ENCODE assay signal across 22 cellular contexts in genomic region chr7:93202594-93203273, GRCh38. TPM values are rescaled to one million over a fixed set of nuclear protein-coding genes. Genes with fewer than 3 reads are reported as not detected.
"Had no signal": no experiment of that assay in that cellular context is flagged by ENCODE, and none has a peak within 500 bp of the region (broad histone marks: within the 10 kb centered on the region; RNA-seq: fewer than 3 reads in every experiment).

No MANE protein-coding gene starts in this region.

- H3K4me3 Mint-ChIP-seq: activated CD4-positive, alpha-beta memory T cell treated with anti-CD3 and anti-CD28 coated beads, Interleukin-2, amount 10 ng/mL, durations not matched to agents 7 days and 5 days; activated CD8-positive, alpha-beta memory T cell treated with anti-CD3 and anti-CD28 coated beads, Interleukin-2, amount 10 ng/mL, durations not matched to agents 7 days and 5 days; central memory CD8-positive, alpha-beta T cell; naive thymus-derived CD8-positive, alpha-beta T cell had no signal

- H3K9me3 ChIP-seq: heart right ventricle, ovary, right lobe of liver, stomach, testis, upper lobe of left lung had no signal

- H3K9me3 Mint-ChIP-seq: activated CD4-positive, alpha-beta memory T cell treated with anti-CD3 and anti-CD28 coated beads, Interleukin-2, amount 10 ng/mL, durations not matched to agents 7 days and 5 days; activated T-helper 2 cell treated with anti-CD3 and anti-CD28 coated beads, Interferon-gamma antibody, Interleukin-2, Interleukin-4, amounts not matched to agents 10 μg/mL and 5 μg/mL and 100 μg/mL, durations not matched to agents 14 hours and 24 hours and 36 hours; central memory CD8-positive, alpha-beta T cell; naive thymus-derived CD8-positive, alpha-beta T cell had no signal

- H3K36me3 Mint-ChIP-seq: activated CD8-positive, alpha-beta memory T cell treated with anti-CD3 and anti-CD28 coated beads, Interleukin-2, amount 10 ng/mL, durations not matched to agents 7 days and 5 days; naive thymus-derived CD8-positive, alpha-beta T cell had no signal

- H3K4me1 ChIP-seq: right lobe of liver, testis, upper lobe of left lung had no signal

- DNase-seq: activated CD4-positive, alpha-beta memory T cell treated with anti-CD3 and anti-CD28 coated beads, Interleukin-2, amount 10 ng/mL, durations not matched to agents 7 days and 5 days; activated CD4-positive, alpha-beta T cell treated with anti-CD3 and anti-CD28 coated beads for 48 hours; activated CD4-positive, CD25-positive, alpha-beta regulatory T cell; activated CD8-positive, alpha-beta memory T cell treated with anti-CD3 and anti-CD28 coated beads, Interleukin-2, amount 10 ng/mL, durations not matched to agents 7 days and 5 days; activated naive CD4-positive, alpha-beta T cell treated with Interleukin-2 at 50 U/mL for 16 hours; activated T-cell treated with anti-CD3 and anti-CD28 coated beads, Interleukin-2, amount 50 U/mL, for 1 hour; aorta; brain microvascular endothelial cell; heart right ventricle; mesenchymal stem cell; naive thymus-derived CD8-positive, alpha-beta T cell; ovary; right lobe of liver; stimulated activated CD4-positive, alpha-beta T cell treated with anti-CD3 and anti-CD28 coated beads, Interleukin-15, amount 100 ng/mL, for 24 hours; stimulated activated CD4-positive, alpha-beta T cell treated with anti-CD3 and anti-CD28 coated beads, Interleukin-2, amount 100 ng/mL, for 48 hours; stomach; testis; upper lobe of left lung had no signal

- H3K36me3 ChIP-seq: brain microvascular endothelial cell, heart right ventricle, ovary, right lobe of liver, stomach, upper lobe of left lung had no signal

- H3K4me1 Mint-ChIP-seq: activated CD4-positive, alpha-beta memory T cell treated with anti-CD3 and anti-CD28 coated beads, Interleukin-2, amount 10 ng/mL, durations not matched to agents 7 days and 5 days; activated CD8-positive, alpha-beta memory T cell treated with anti-CD3 and anti-CD28 coated beads, Interleukin-2, amount 10 ng/mL, durations not matched to agents 7 days and 5 days; central memory CD8-positive, alpha-beta T cell; naive thymus-derived CD8-positive, alpha-beta T cell had no signal

- H3K27me3 ChIP-seq: ovary, right lobe of liver, stomach, testis, upper lobe of left lung had no signal

- H3K27ac Mint-ChIP-seq: activated CD4-positive, alpha-beta memory T cell treated with anti-CD3 and anti-CD28 coated beads, Interleukin-2, amount 10 ng/mL, durations not matched to agents 7 days and 5 days; activated CD8-positive, alpha-beta memory T cell treated with anti-CD3 and anti-CD28 coated beads, Interleukin-2, amount 10 ng/mL, durations not matched to agents 7 days and 5 days; activated T-helper 2 cell treated with anti-CD3 and anti-CD28 coated beads, Interferon-gamma antibody, Interleukin-2, Interleukin-4, amounts not matched to agents 10 μg/mL and 5 μg/mL and 100 μg/mL, durations not matched to agents 14 hours and 24 hours and 36 hours; naive thymus-derived CD8-positive, alpha-beta T cell had no signal

- H3K27ac ChIP-seq: brain microvascular endothelial cell, coronary artery, heart right ventricle, ovary, right lobe of liver, testis, upper lobe of left lung had no signal

- ATAC-seq: activated CD8-positive, alpha-beta memory T cell treated with anti-CD3 and anti-CD28 coated beads, Interleukin-2, amount 10 ng/mL, durations not matched to agents 7 days and 5 days; heart right ventricle; naive thymus-derived CD8-positive, alpha-beta T cell; right lobe of liver had no signal

- H3K4me3 ChIP-seq: coronary artery, heart right ventricle, ovary, right lobe of liver, stomach, testis, upper lobe of left lung had no signal

RNA-seq across cellular contexts. Expression of gene HEPACAM2, which starts 23.5 kb away (rescaled TPM):
- total RNA-seq: activated CD4-positive, alpha-beta memory T cell treated with anti-CD3 and anti-CD28 coated beads, Interleukin-2, amount 10 ng/mL, durations not matched to agents 7 days and 5 days; activated CD8-positive, alpha-beta memory T cell treated with anti-CD3 and anti-CD28 coated beads, Interleukin-2, amount 10 ng/mL, durations not matched to agents 7 days and 5 days; activated T-helper 2 cell treated with anti-CD3 and anti-CD28 coated beads, Interferon-gamma antibody, Interleukin-2, Interleukin-4, amounts not matched to agents 10 μg/mL and 5 μg/mL and 100 μg/mL, durations not matched to agents 14 hours and 24 hours and 36 hours; aorta; ovary; right lobe of liver had no signal
- polyA plus RNA-seq: heart right ventricle; liver; naive thymus-derived CD8-positive, alpha-beta T cell; ovary had no signal
